Comparison of ENCODE assay signal across 8 cellular contexts in the genomic region with DNA sequence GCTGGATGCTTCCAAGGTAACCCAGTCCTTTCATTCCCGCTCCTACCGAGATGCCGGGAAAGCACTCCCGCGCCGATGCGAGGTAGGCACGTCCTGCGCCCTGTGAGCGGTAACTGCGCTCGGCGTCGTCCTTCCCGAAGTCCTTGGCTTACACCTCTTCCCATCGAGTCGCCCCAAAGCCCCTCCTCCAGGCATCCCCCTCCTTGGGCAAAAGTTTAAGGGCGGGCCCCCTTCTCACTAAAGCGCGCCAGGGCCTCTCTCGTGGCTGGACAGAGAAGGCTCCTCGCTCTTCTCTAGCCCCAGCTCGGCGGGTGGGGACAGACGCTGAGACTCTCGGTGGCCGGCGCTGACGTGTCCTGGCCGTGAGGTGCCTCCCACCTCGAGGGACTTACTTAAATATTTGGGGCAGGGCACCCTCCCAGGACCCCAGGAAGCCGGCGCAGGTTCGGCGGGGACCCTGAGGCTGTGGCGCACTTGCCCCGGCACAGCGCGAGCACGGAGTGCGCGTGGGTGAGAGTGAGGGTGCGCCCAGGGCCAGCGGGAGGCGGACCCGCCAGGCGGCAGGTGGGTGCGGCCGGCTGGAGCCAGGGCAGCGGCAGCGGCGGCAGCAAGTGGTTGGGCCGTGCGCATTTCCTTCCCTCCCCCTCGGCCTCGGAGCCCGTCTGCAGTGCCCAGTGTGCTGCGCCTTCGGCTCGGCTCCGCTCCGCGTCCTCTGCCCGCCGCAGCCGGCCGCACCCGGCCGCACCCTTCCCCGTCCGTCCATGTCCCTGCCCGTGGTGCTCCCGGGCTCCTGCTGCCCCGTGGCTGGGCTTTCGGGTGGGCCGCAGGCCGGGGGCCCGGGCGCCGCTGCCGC. TPM values are rescaled to one million over a fixed set of nuclear protein-coding genes. Genes with fewer than 3 reads are reported as not detected.
DNase-seq lines count a peak whose midpoint lies in the region; ATAC-seq and TF ChIP-seq lines count a peak whose summit lies in the region.

Gene ENTREP1, plus strand, starts transcription at position 667 of the 853 bp plus-strand sequence. Its CDS starts 95 bp downstream, at position 762.

- H3K4me1 ChIP-seq in HUES6 (ENCODE audit: control insufficient read depth, insufficient read depth, low read length): peaks cover 7% of the 10 kb centered on the region

- peak within 1 kb of the TSS; percentile 72 for H3K4me3 Mint-ChIP-seq in T-helper 17 cell

- no peak within 1 kb of the TSS for H3K27ac ChIP-seq in HUES6 (ENCODE audit: low read depth, low read length)

- no peaks in the 10 kb centered on the region for H3K36me3 Mint-ChIP-seq in T-helper 17 cell (ENCODE audit: low read depth)

- H3K27ac Mint-ChIP-seq in T-helper 17 cell: peak within 1 kb of the TSS; percentile 4

- H3K27me3 ChIP-seq in HUES6 (ENCODE audit: control insufficient read depth, insufficient read depth, low read length): peaks cover 45% of the 10 kb centered on the region

- TF ChIP-seq CTCF in fibroblast of the aortic adventitia (IDR thresholded peaks at IDR 0.05; ENCODE audit: insufficient read depth, low read length): no peak

- no peaks in the 10 kb centered on the region for H3K36me3 ChIP-seq in HUES6 (ENCODE audit: control insufficient read depth, insufficient read depth, low read length)

- ATAC-seq in T-helper 17 cell: no peak
- no peak for ATAC-seq in GM18502 (IDR thresholded peaks at IDR 0.05; ENCODE audit: poor library complexity, unreplicated experiment)
- no peak for ATAC-seq in HG03571 (IDR thresholded peaks at IDR 0.05; ENCODE audit: unreplicated experiment)

- DNase-seq in T-helper 17 cell: no peak
- peak; percentile 20 for DNase-seq in fibroblast of the aortic adventitia (ENCODE audit: low read depth)
- DNase-seq in myocyte (ENCODE audit: low read depth): peak; percentile 74
- no peak for DNase-seq in stimulated activated CD4-positive, alpha-beta T cell treated with anti-CD3 and anti-CD28 coated beads, Interleukin-1b, Interleukin-23, amount 100 ng/mL, for 48 hours

- peak within 1 kb of the TSS; percentile 73 for H3K9ac ChIP-seq in HUES6 (ENCODE audit: low read length)

- no peaks in the 10 kb centered on the region for H3K9me3 ChIP-seq in HUES6 (ENCODE audit: control insufficient read depth, insufficient read depth, low read depth, low read length)
- H3K9me3 ChIP-seq in T-helper 17 cell (ENCODE audit: control insufficient read depth, low read length, poor library complexity, severe bottlenecking): no peaks in the 10 kb centered on the region

- H3K27me3 Mint-ChIP-seq in T-helper 17 cell: peaks cover 50% of the 10 kb centered on the region

- no peaks in the 10 kb centered on the region for H3K4me1 Mint-ChIP-seq in T-helper 17 cell

- H3K4me3 ChIP-seq in GM08714 (ENCODE audit: low read length) (peak within 1 kb of the TSS; percentile 27; the same call in 1 of the 2 replicates), HUES6 (ENCODE audit: low read depth, low read length) (peak within 1 kb of the TSS; percentile 80), fibroblast of the aortic adventitia (ENCODE audit: low read depth, low read length) (peak within 1 kb of the TSS; percentile 55)

RNA-seq across cellular contexts. Expression of gene ENTREP1, which starts in this region (rescaled TPM):
- under 1 TPM in 1 of 2 donors, not detected in 1; 0.77 TPM for total RNA-seq in T-helper 17 cell
- 0.18 and 0.41 TPM in 2 replicates for total RNA-seq in fibroblast of the aortic adventitia (ENCODE audit: low replicate concordance)
- total RNA-seq in myocyte: 3.4 and 3.7 TPM in 2 replicates
- 6.5 TPM for polyA plus RNA-seq in myocyte (2012)

Comparison
In these comparisons a context has a peak if more than half of its experiments do, and no peak if none do; other contexts are left out.
1. Peak in DNase-seq and H3K4me3 ChIP-seq in fibroblast of the aortic adventitia; RNA of the gene not detected or under 1 TPM.
2. H3K4me3 ChIP-seq: peak in every context shown above with its lines; median percentile 80 in HUES6; 55 in fibroblast of the aortic adventitia; 27 in GM08714.